Comparison of ENCODE assay signal across 14 cellular contexts in genomic region chr4:41119867-41120295, GRCh38.
A peak's percentile ranks its signal among the peaks of the same experiment; 100 is the strongest.
DNase-seq lines count a peak whose midpoint lies in the region; ATAC-seq and TF ChIP-seq lines count a peak whose summit lies in the region.
"Had no signal": no experiment of that assay in that cellular context is flagged by ENCODE, and none has a peak within 500 bp of the region (broad histone marks: within the 10 kb centered on the region; RNA-seq: fewer than 3 reads in every experiment).

No MANE protein-coding gene starts in this region.

- TF ChIP-seq EP300 in transverse colon (IDR thresholded peaks at IDR 0.05; ENCODE audit: low read depth) = no peak

- intact Hi-C loops in adrenal gland (cut with DNase I) (no loop called here), transverse colon (cut with DNase I; ENCODE audit: low total_unique reads) (loop anchor here (10.0 kb wide), 2 partner anchors 55 to 95 kb away; partner anchors contain the start of gene APBB2)

- H3K27ac ChIP-seq in adrenal gland (peak overlapping the region in 3 of 5 donors; percentile 26 to 49 (median 27)), muscle layer of duodenum (ENCODE audit: low read length) (peak overlapping the region; percentile 65), transverse colon (peak overlapping the region; percentile 35 to 70 (median 50))

- H3K36me3 ChIP-seq in adrenal gland (replicated peaks in 1 of 2) = no peaks in the 10 kb centered on the region
- H3K36me3 ChIP-seq in muscle layer of duodenum (ENCODE audit: control insufficient read depth in 1 of 2, insufficient read depth in 2 of 2, low read length in 2 of 2) = no peaks in the 10 kb centered on the region
- H3K36me3 ChIP-seq in transverse colon = no peaks in the 10 kb centered on the region

- DNase-seq in adrenal gland (peak in 4 of 7 donors; percentile 24 to 66 (median 42)), fibroblast of the aortic adventitia (ENCODE audit: low read depth) (peak; percentile 32), transverse colon (no peak), NCI-H1930 (lab: John Stamatoyannopoulos, UW) (no peak), omental fat pad (ENCODE audit: low spot score) (no peak), NCI-H1105 (lab: John Stamatoyannopoulos, UW) (no peak)
- DNase-seq: activated naive CD8-positive, alpha-beta T cell treated with anti-CD3 and anti-CD28 coated beads, Interleukin-2, amount 10 ng/mL, durations not matched to agents 7 days and 5 days; CD8-positive, alpha-beta T cell; naive thymus-derived CD8-positive, alpha-beta T cell; NCI-H345; stimulated activated CD4-positive, alpha-beta T cell treated with anti-CD3 and anti-CD28 coated beads, Interleukin-12 subunit alpha, Interleukin-12 subunit beta, amount 100 ng/mL, for 4 hours; stimulated activated CD8-positive, alpha-beta memory T cell treated with anti-CD3 and anti-CD28 coated beads, Interleukin-4, amount 100 ng/mL, for 48 hours had no signal

- no peaks in the 10 kb centered on the region for H3K9me3 ChIP-seq in adrenal gland (replicated peaks in 1 of 3)
- no peaks in the 10 kb centered on the region for H3K9me3 ChIP-seq in muscle layer of duodenum (ENCODE audit: control insufficient read depth in 1 of 2, low read length in 2 of 2)
- no peaks in the 10 kb centered on the region for H3K9me3 ChIP-seq in transverse colon

- 59 to 68% (median 66%) methylated on average over 5 of the region's 5 CpGs for WGBS in adrenal gland, 4 donors
- WGBS in transverse colon (ENCODE audit: low coverage in 1 of 2), 2 donors = 38 to 45% methylated on average over 5 of the region's 5 CpGs

- H3K4me1 ChIP-seq in adrenal gland (replicated peaks in 1 of 2) (peaks cover 5 to 7% of the 10 kb centered on the region in 2 donors), muscle layer of duodenum (ENCODE audit: control insufficient read depth in 1 of 2, insufficient read depth in 2 of 2, low read length in 2 of 2) (peaks cover 11 to 24% of the 10 kb centered on the region in 2 donors), transverse colon (peaks cover 4 to 41% (median 21%) of the 10 kb centered on the region in 4 donors)

- H3K4me3 ChIP-seq in adrenal gland = peak overlapping the region in 1 of 4 donors; percentile 15
- H3K4me3 ChIP-seq in fibroblast of the aortic adventitia (ENCODE audit: low read depth, low read length) = peak overlapping the region; percentile 28
- peak overlapping the region; percentile 40 to 52 for H3K4me3 ChIP-seq in muscle layer of duodenum (ENCODE audit: low read depth in 1 of 2, low read length in 2 of 2)
- H3K4me3 ChIP-seq in transverse colon = no peak overlapping the region

- in situ Hi-C loops in transverse colon (cut with MboI; ENCODE audit: low pct_ligation_motif_present in 1 of 4, low pct_unique_long_range_greater_than_20kb in 1 of 4, low sequenced_read_pairs in 3 of 4) = no loop called here

- TF ChIP-seq POLR2A in adrenal gland (IDR thresholded peaks at IDR 0.05) = no peak
- no peak for TF ChIP-seq POLR2A in transverse colon (IDR thresholded peaks at IDR 0.05)

- no peak for ATAC-seq in omental fat pad (ENCODE audit: low FRiP score)
- no peak for ATAC-seq in GM21515 (IDR thresholded peaks at IDR 0.05; ENCODE audit: unreplicated experiment)
- ATAC-seq: CD8-positive, alpha-beta T cell; naive thymus-derived CD8-positive, alpha-beta T cell had no signal

- H3K27me3 ChIP-seq in adrenal gland (no peaks in the 10 kb centered on the region), muscle layer of duodenum (ENCODE audit: low read depth, low read length) (no peaks in the 10 kb centered on the region), transverse colon (no peaks in the 10 kb centered on the region)

- TF ChIP-seq CTCF in adrenal gland (IDR thresholded peaks at IDR 0.05) (no peak), fibroblast of the aortic adventitia (IDR thresholded peaks at IDR 0.05; ENCODE audit: insufficient read depth, low read length) (no peak), transverse colon (IDR thresholded peaks at IDR 0.05) (no peak), omental fat pad (IDR thresholded peaks at IDR 0.05) (no peak)

Comparison
In these comparisons a context has a peak if more than half of its experiments do, and no peak if none do; other contexts are left out.
1. DNase-seq: peak in adrenal gland (4 of 7) and fibroblast of the aortic adventitia (single experiment); none in transverse colon (single experiment), NCI-H1930 (0 of 2), omental fat pad (single experiment) and NCI-H1105 (single experiment).
2. H3K4me3 ChIP-seq: peak in fibroblast of the aortic adventitia (single experiment) and muscle layer of duodenum (2 of 2); none in transverse colon (0 of 4).
3. Peak in every context shown above with its lines, with median percentiles within 50 percentile points of each other: H3K27ac ChIP-seq.